1 cellular context compared by ENCODE assay signal in genomic region chr4:57109530-57109846, GRCh38.
TF ChIP-seq lines count a peak whose summit lies in the region.

No MANE protein-coding gene starts in this region.

TF ChIP-seq in GM12878, 131 proteins besides CTCF, POLR2A, EP300 and RAD21 (continued from another document):
- TF ChIP-seq ZNF687 (IDR thresholded peaks at IDR 0.05) (no peak), POLR2AphosphoS2 (IDR thresholded peaks at IDR 0.05; ENCODE audit: low read depth, low read length) (no peak), ZBTB4 (CRISPR knock-in tag; IDR thresholded peaks at IDR 0.05) (no peak), NFYA (IDR thresholded peaks at IDR 0.05; ENCODE audit: borderline replicate concordance, low read depth, low read length) (no peak), CHD4 (IDR thresholded peaks at IDR 0.05) (no peak), SMC3 (IDR thresholded peaks at IDR 0.05; ENCODE audit: borderline replicate concordance, low read length) (no peak), STAT1 (conservative IDR thresholded peaks at IDR 0.05) (no peak), RUNX3 (IDR thresholded peaks at IDR 0.05; ENCODE audit: low read length) (no peak), SMAD5 (IDR thresholded peaks at IDR 0.05; ENCODE audit: low read depth) (no peak)
